In genomic region chr22:37608477-37609239, GRCh38 we compare ENCODE assay signal across 1 cellular context.
TF ChIP-seq lines count a peak whose summit lies in the region.

TSS of gene GGA1 (plus strand) at chr22:37608834. CDS start at chr22:37608861, 27 bp downstream.

TF ChIP-seq in IMR-90, 13 proteins besides CTCF, POLR2A, EP300 and RAD21 (continued from another document):
- TF ChIP-seq, protein P1, sequence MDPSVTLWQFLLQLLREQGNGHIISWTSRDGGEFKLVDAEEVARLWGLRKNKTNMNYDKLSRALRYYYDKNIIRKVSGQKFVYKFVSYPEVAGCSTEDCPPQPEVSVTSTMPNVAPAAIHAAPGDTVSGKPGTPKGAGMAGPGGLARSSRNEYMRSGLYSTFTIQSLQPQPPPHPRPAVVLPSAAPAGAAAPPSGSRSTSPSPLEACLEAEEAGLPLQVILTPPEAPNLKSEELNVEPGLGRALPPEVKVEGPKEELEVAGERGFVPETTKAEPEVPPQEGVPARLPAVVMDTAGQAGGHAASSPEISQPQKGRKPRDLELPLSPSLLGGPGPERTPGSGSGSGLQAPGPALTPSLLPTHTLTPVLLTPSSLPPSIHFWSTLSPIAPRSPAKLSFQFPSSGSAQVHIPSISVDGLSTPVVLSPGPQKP (IDR thresholded peaks at IDR 0.05; ENCODE audit: borderline replicate concordance, low read depth, low read length) = no peak
